14 cellular contexts compared by ENCODE assay signal in the genomic region with DNA sequence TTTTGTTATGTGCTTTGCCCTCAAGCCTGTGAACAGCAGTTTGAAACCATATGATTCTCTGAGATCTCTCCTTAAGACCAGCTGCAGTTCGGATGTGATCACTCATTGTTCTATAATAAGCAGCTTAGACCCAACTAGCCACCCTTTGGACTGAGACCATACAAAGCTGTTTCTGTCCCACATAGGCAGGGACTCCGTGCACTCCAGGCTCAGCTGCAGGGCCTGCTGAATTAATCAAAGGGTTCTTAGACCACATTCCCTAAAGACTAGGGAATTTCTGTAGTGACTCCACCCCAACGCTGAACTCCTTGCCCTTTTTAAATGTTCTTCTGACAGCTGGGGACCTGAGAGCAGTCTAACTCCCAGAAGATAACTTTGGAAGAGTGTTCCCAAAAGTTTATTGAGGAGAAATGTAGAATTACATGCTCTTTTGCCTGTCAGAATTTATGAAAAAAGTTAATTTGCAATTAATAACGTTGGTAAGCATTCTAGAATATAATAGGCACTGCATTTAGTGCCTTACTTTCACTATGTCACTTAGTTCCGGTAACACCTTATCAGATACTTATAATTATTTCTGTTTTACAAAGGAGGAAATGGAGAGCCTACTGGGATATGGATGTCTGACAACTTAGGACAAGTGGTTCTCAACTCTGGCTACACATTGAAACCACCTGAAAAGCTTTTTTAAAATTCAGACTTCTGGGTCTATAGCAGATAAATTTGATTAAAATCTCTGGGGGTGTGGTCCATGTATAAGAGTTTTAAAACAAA. TPM values are rescaled to one million over a fixed set of nuclear protein-coding genes. Genes with fewer than 3 reads are reported as not detected.
DNase-seq lines count a peak whose midpoint lies in the region; TF ChIP-seq lines count a peak whose summit lies in the region.
"Had no signal": no experiment of that assay in that cellular context is flagged by ENCODE, and none has a peak within 500 bp of the region (broad histone marks: within the 10 kb centered on the region; RNA-seq: fewer than 3 reads in every experiment).

No MANE protein-coding gene starts in this region.

- H3K27me3 ChIP-seq in HAP-1 (ENCODE audit: low read depth) (no peaks in the 10 kb centered on the region), spleen (replicated peaks in 1 of 7) (no peaks in the 10 kb centered on the region), Peyer's patch (no peaks in the 10 kb centered on the region)
- H3K27me3 ChIP-seq: adrenal gland had no signal

- intact Hi-C loops in spleen (cut with DNase I; ENCODE audit: low total_unique reads), result no loop called here

- H3K4me3 ChIP-seq in HAP-1 (no peak overlapping the region), spleen (no peak overlapping the region), Peyer's patch (peak overlapping the region in 1 of 4 donors; percentile 20)
- H3K4me3 ChIP-seq: adrenal gland had no signal

- H3K4me1 ChIP-seq in HAP-1 (peaks cover 54% of the 10 kb centered on the region), spleen (peaks cover 0 to 4% (median 0%) of the 10 kb centered on the region in 6 donors), Peyer's patch (no peaks in the 10 kb centered on the region)

- no peaks in the 10 kb centered on the region for H3K9me3 Mint-ChIP-seq in brain

- DNase-seq in HAP-1 (ENCODE audit: low spot score in 2 of 2) (peak; percentile 72 to 80), inferior parietal cortex (ENCODE audit: extremely low spot score) (peak; percentile 36), retina (peak; percentile 46), spleen (no peak), NCI-H526 treated with DMSO at 0.1 percent for 48 hours (lab: John Stamatoyannopoulos, UW) (no peak), Peyer's patch (no peak), NCI-H2107 (lab: John Stamatoyannopoulos, UW) (no peak)
- DNase-seq: activated CD4-positive, alpha-beta T cell treated with anti-CD3 and anti-CD28 coated beads, Interleukin-2, amount 50 U/mL, for 4 hours; adrenal gland; CD4-positive, alpha-beta memory T cell; NCI-H187; SIG-M5; stimulated activated CD4-positive, alpha-beta T cell treated with anti-CD3 and anti-CD28 coated beads, Interleukin-2, amount 100 ng/mL, for 24 hours had no signal

- in situ Hi-C loops in HAP-1 (cut with MboI; ENCODE audit: low sequenced_read_pairs), result no loop called here

- peak overlapping the region in 2 of 8 donors; percentile 14 to 26 for H3K27ac ChIP-seq in spleen
- peak overlapping the region in 1 of 4 donors; percentile 48 for H3K27ac ChIP-seq in Peyer's patch
- H3K27ac ChIP-seq: adrenal gland had no signal

- no peaks in the 10 kb centered on the region for H3K27me3 Mint-ChIP-seq in brain
- H3K27me3 Mint-ChIP-seq: CD4-positive, alpha-beta memory T cell had no signal

- TF ChIP-seq CTCF in brain (conservative IDR thresholded peaks at IDR 0.05), result no peak
- no peak for TF ChIP-seq CTCF in spleen (IDR thresholded peaks at IDR 0.05 in 8 of 11, conservative IDR thresholded peaks at IDR 0.05 in 3 of 11)
- no peak for TF ChIP-seq CTCF in Peyer's patch (IDR thresholded peaks at IDR 0.05)

- no peaks in the 10 kb centered on the region for H3K36me3 ChIP-seq in HAP-1 (replicated peaks)
- H3K36me3 ChIP-seq in spleen, result no peaks in the 10 kb centered on the region
- no peaks in the 10 kb centered on the region for H3K36me3 ChIP-seq in Peyer's patch
- H3K36me3 ChIP-seq: adrenal gland had no signal

- H3K27ac Mint-ChIP-seq in brain, result peak overlapping the region; percentile 18 to 89 (median 69)
- H3K27ac Mint-ChIP-seq: CD4-positive, alpha-beta memory T cell had no signal

- no peaks in the 10 kb centered on the region for H3K9me3 ChIP-seq in HAP-1
- H3K9me3 ChIP-seq in spleen, result no peaks in the 10 kb centered on the region
- H3K9me3 ChIP-seq in Peyer's patch, result no peaks in the 10 kb centered on the region
- H3K9me3 ChIP-seq: adrenal gland had no signal

- peak overlapping the region in 4 of 5 experiments; percentile 2 to 36 (median 18) for H3K4me3 Mint-ChIP-seq in brain
- H3K4me3 Mint-ChIP-seq: CD4-positive, alpha-beta memory T cell had no signal

- TF ChIP-seq POLR2A in spleen (IDR thresholded peaks at IDR 0.05) (no peak), Peyer's patch (IDR thresholded peaks at IDR 0.05) (no peak)

- 54 to 64% (median 58%) methylated on average over 5 of the region's 5 CpGs for WGBS in spleen, 5 donors

- peaks cover 53% of the 10 kb centered on the region for H3K4me1 Mint-ChIP-seq in brain
- H3K4me1 Mint-ChIP-seq: CD4-positive, alpha-beta memory T cell had no signal

- H3K36me3 Mint-ChIP-seq in brain, result peaks cover 9% of the 10 kb centered on the region
- H3K36me3 Mint-ChIP-seq: CD4-positive, alpha-beta memory T cell had no signal

RNA-seq across cellular contexts. Expression of a gene that starts 42.3 kb away (rescaled TPM):
- 0.73 TPM for polyA plus RNA-seq in brain (ENCODE audit: insufficient read depth, low read depth, low replicate concordance)
- total RNA-seq in spleen, result 10 to 100 TPM in 3 of 7 donors, 1 to 10 TPM in 4; 6.2 to 16.6 (median 7.0) TPM
- polyA plus RNA-seq in spleen, result 1 to 10 TPM in 2 of 3 donors, under 1 TPM in 1; 0.83 to 2.1 (median 1.3) TPM
- 100 to 1,000 TPM in 1 of 4 donors, 10 to 100 TPM in 3; 18.8 to 101 (median 29.3) TPM for total RNA-seq in Peyer's patch
- total RNA-seq: CD4-positive, alpha-beta memory T cell had no signal
- polyA plus RNA-seq: CD4-positive, alpha-beta memory T cell had no signal

Comparison
In these comparisons a context has a peak if more than half of its experiments do, and no peak if none do; other contexts are left out.
1. DNase-seq: peak in HAP-1 (2 of 2), inferior parietal cortex (single experiment) and retina (single experiment); none in spleen (single experiment), NCI-H526 treated with DMSO at 0.1 percent for 48 hours (single experiment), Peyer's patch (0 of 3) and NCI-H2107 (single experiment).